ENCODE assay signal across 21 cellular contexts in the genomic region with DNA sequence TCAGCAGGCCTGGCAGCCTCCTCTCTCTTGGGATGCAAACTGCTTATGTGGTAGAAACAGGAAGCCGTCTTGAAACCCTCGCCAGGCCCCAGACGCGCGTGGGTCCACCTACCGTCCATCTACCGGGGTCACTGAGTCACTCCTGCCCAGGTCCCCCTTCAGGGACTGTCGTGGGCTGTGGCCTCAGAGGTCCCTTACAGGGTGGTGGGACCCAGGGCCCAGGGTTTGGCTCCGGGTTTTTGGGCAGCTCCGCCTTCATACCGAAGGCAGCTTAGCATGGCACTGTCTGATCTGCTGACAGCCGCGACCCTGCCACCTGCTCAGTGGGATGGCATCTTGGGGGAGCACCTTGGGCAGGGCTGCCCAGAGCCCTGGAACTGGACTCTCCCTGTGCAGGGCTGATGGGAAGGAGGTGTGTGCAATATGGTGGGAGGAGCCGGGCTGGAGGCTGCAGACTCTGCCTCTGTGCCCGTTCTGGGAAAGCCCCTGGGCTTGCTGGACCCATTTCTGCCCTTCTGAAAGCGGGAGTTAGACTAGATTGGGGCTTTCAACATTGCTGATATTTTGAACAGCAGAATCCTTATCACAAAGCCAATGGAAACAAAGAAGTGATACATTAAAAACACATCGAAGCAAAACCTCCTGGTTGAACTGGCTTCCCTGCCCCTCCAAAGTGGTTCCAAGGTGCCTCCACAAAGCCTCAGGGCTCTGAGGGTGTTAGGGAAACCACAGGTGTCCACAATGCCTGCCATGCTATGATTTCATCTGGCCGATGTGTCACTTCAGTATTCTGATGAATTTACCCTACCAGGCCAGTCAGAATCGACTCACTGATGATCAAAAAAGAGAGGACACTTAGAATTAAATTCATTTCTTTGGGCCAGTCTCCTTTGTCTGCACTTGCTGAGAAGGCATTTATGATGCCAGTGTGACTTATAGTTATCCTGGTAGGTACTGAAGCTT.
"Had no signal": no experiment of that assay in that cellular context is flagged by ENCODE, and none has a peak within 500 bp of the region (broad histone marks: within the 10 kb centered on the region; RNA-seq: fewer than 3 reads in every experiment).

No MANE protein-coding gene starts in this region.

- DNase-seq: cortex of kidney; dorsolateral prefrontal cortex; effector CD8-positive, alpha-beta T cell; heart right ventricle; left cardiac atrium; left ventricle myocardium superior; mesendoderm; naive B cell; psoas muscle; spleen; stimulated activated CD4-positive, alpha-beta T cell treated with anti-CD3 and anti-CD28 coated beads, Interleukin-15, amount 100 ng/mL, for 24 hours; stimulated activated CD4-positive, alpha-beta T cell treated with anti-CD3 and anti-CD28 coated beads, Interleukin-1b, Interleukin-23, amount 100 ng/mL, for 48 hours; stimulated activated CD4-positive, alpha-beta T cell treated with anti-CD3 and anti-CD28 coated beads, Interleukin-4, amount 100 ng/mL, for 24 hours; stimulated activated naive B cell treated with anti-CD40 and anti-IgM and Interleukin-4, amounts not matched to agents 10 μg/mL and 1 μg/mL and 100 μg/mL, for 72 hours; stimulated activated naive CD8-positive, alpha-beta T cell treated with anti-CD3 and anti-CD28 coated beads, Interleukin-15, amount 100 ng/mL, for 72 hours; transverse colon had no signal

- H3K36me3 Mint-ChIP-seq: naive B cell; stimulated activated naive B cell treated with anti-CD40 and anti-IgM and Interleukin-4, amounts not matched to agents 10 μg/mL and 1 μg/mL and 100 μg/mL, for 72 hours had no signal

- H3K27me3 Mint-ChIP-seq: stimulated activated naive B cell treated with anti-CD40 and anti-IgM and Interleukin-4, amounts not matched to agents 10 μg/mL and 1 μg/mL and 100 μg/mL, for 72 hours had no signal

- H3K9me3 Mint-ChIP-seq: nephron; stimulated activated naive CD8-positive, alpha-beta T cell treated with anti-CD3 and anti-CD28 coated beads, Interleukin-15, amount 100 ng/mL, for 72 hours had no signal

- H3K27ac Mint-ChIP-seq: naive B cell; nephron; stimulated activated naive B cell treated with anti-CD40 and anti-IgM and Interleukin-4, amounts not matched to agents 10 μg/mL and 1 μg/mL and 100 μg/mL, for 72 hours had no signal

- ATAC-seq: heart right ventricle; left cardiac atrium; left ventricle myocardium superior; psoas muscle; sciatic nerve; stimulated activated naive B cell treated with anti-CD40 and anti-IgM and Interleukin-4, amounts not matched to agents 10 μg/mL and 1 μg/mL and 100 μg/mL, for 72 hours; stimulated activated naive CD8-positive, alpha-beta T cell treated with anti-CD3 and anti-CD28 coated beads, Interleukin-15, amount 100 ng/mL, for 72 hours had no signal

- H3K4me1 ChIP-seq: heart right ventricle, psoas muscle, spleen, transverse colon had no signal

- H3K4me1 Mint-ChIP-seq: naive B cell; stimulated activated naive B cell treated with anti-CD40 and anti-IgM and Interleukin-4, amounts not matched to agents 10 μg/mL and 1 μg/mL and 100 μg/mL, for 72 hours; stimulated activated naive CD8-positive, alpha-beta T cell treated with anti-CD3 and anti-CD28 coated beads, Interleukin-15, amount 100 ng/mL, for 72 hours had no signal

- H3K36me3 ChIP-seq: heart right ventricle, neutrophil, spleen, thoracic aorta, transverse colon had no signal

- H3K27ac ChIP-seq: heart right ventricle, neutrophil, psoas muscle, spleen, thoracic aorta, transverse colon had no signal

- H3K9me3 ChIP-seq: heart right ventricle, neutrophil, psoas muscle, spleen, thoracic aorta, transverse colon had no signal

- H3K4me3 Mint-ChIP-seq: nephron; stimulated activated naive B cell treated with anti-CD40 and anti-IgM and Interleukin-4, amounts not matched to agents 10 μg/mL and 1 μg/mL and 100 μg/mL, for 72 hours; stimulated activated naive CD8-positive, alpha-beta T cell treated with anti-CD3 and anti-CD28 coated beads, Interleukin-15, amount 100 ng/mL, for 72 hours had no signal

- H3K4me3 ChIP-seq: dorsolateral prefrontal cortex, heart right ventricle, lung, psoas muscle, spleen, thoracic aorta, transverse colon had no signal

- H3K27me3 ChIP-seq: dorsolateral prefrontal cortex had no signal
